ENCODE assay signal across 24 cellular contexts in genomic region chr5:5360363-5360762, GRCh38.
"Had no signal": no experiment of that assay in that cellular context is flagged by ENCODE, and none has a peak within 500 bp of the region (broad histone marks: within the 10 kb centered on the region; RNA-seq: fewer than 3 reads in every experiment).

No MANE protein-coding gene starts in this region.

- H3K9me3 ChIP-seq: breast epithelium had no signal

- H3K27ac ChIP-seq: breast epithelium, SK-N-MC had no signal

- H3K27me3 Mint-ChIP-seq: activated CD8-positive, alpha-beta T cell treated with anti-CD3 and anti-CD28 coated beads for 36 hours; activated naive CD4-positive, alpha-beta T cell treated with anti-CD3 and anti-CD28 coated beads, Interleukin-2, amount 50 U/mL, for 24 hours; activated T-cell treated with anti-CD3 and anti-CD28 coated beads, Interleukin-2, amount 50 U/mL, for 24 hours had no signal

- H3K27ac Mint-ChIP-seq: activated CD8-positive, alpha-beta T cell treated with anti-CD3 and anti-CD28 coated beads for 36 hours; activated naive CD4-positive, alpha-beta T cell treated with anti-CD3 and anti-CD28 coated beads, Interleukin-2, amount 50 U/mL, for 24 hours; activated T-cell treated with anti-CD3 and anti-CD28 coated beads, Interleukin-2, amount 50 U/mL, for 24 hours; activated T-helper 1 cell treated with anti-CD3 and anti-CD28 coated beads, Interleukin-12 subunit alpha, Interleukin-12 subunit beta, Interleukin-2, Interleukin-4 antibody, amounts not matched to agents 30 ng/mL and 10 ng/mL and 1 ng/mL, durations not matched to agents 14 hours and 24 hours and 36 hours; T-cell had no signal

- H3K4me3 ChIP-seq: breast epithelium, SK-N-MC had no signal

- H3K9me3 Mint-ChIP-seq: activated CD8-positive, alpha-beta T cell treated with anti-CD3 and anti-CD28 coated beads for 36 hours; activated naive CD4-positive, alpha-beta T cell treated with anti-CD3 and anti-CD28 coated beads, Interleukin-2, amount 50 U/mL, for 24 hours; activated T-cell treated with anti-CD3 and anti-CD28 coated beads, Interleukin-2, amount 50 U/mL, for 24 hours; activated T-helper 1 cell treated with anti-CD3 and anti-CD28 coated beads, Interleukin-12 subunit alpha, Interleukin-12 subunit beta, Interleukin-2, Interleukin-4 antibody, amounts not matched to agents 30 ng/mL and 10 ng/mL and 1 ng/mL, durations not matched to agents 14 hours and 24 hours and 36 hours; T-cell had no signal

- H3K4me1 ChIP-seq: breast epithelium had no signal

- DNase-seq: activated CD4-positive, alpha-beta T cell treated with anti-CD3 and anti-CD28 coated beads for 4 hours; activated CD8-positive, alpha-beta memory T cell treated with anti-CD3 and anti-CD28 coated beads, Interleukin-2, amount 50 U/mL, for 48 hours; activated CD8-positive, alpha-beta T cell treated with anti-CD3 and anti-CD28 coated beads for 36 hours; activated effector memory CD4-positive, alpha-beta T cell treated with Interleukin-2 at 50 U/mL for 16 hours; activated naive CD4-positive, alpha-beta T cell; activated T-cell treated with anti-CD3 and anti-CD28 coated beads, Interleukin-2, amount 50 U/mL, for 24 hours; aorta; caudate nucleus; KG1; NCI-H1048; NCI-H146; NCI-H187 treated with DMSO at 0.1 percent for 48 hours; NCI-H2081 treated with DMSO at 0.1 percent for 48 hours; NCI-H446; NCI-H524 treated with DMSO at 0.1 percent for 48 hours; SIG-M5; T-cell; T-helper 2 cell; T1000 had no signal

- H3K4me1 Mint-ChIP-seq: activated naive CD4-positive, alpha-beta T cell treated with anti-CD3 and anti-CD28 coated beads, Interleukin-2, amount 50 U/mL, for 24 hours; T-cell had no signal

- H3K36me3 Mint-ChIP-seq: activated naive CD4-positive, alpha-beta T cell treated with anti-CD3 and anti-CD28 coated beads, Interleukin-2, amount 50 U/mL, for 24 hours; T-cell had no signal

- H3K4me3 Mint-ChIP-seq: activated CD8-positive, alpha-beta T cell treated with anti-CD3 and anti-CD28 coated beads for 36 hours; activated naive CD4-positive, alpha-beta T cell treated with anti-CD3 and anti-CD28 coated beads, Interleukin-2, amount 50 U/mL, for 24 hours; activated T-cell treated with anti-CD3 and anti-CD28 coated beads, Interleukin-2, amount 50 U/mL, for 24 hours; activated T-helper 1 cell treated with anti-CD3 and anti-CD28 coated beads, Interleukin-12 subunit alpha, Interleukin-12 subunit beta, Interleukin-2, Interleukin-4 antibody, amounts not matched to agents 30 ng/mL and 10 ng/mL and 1 ng/mL, durations not matched to agents 14 hours and 24 hours and 36 hours; T-cell had no signal

- H3K27me3 ChIP-seq: breast epithelium had no signal

- H3K36me3 ChIP-seq: breast epithelium had no signal

- FAIRE-seq: TTC549 had no signal

- ATAC-seq: activated CD8-positive, alpha-beta T cell treated with anti-CD3 and anti-CD28 coated beads for 36 hours; T-cell had no signal
